Comparison of ENCODE assay signal across 31 cellular contexts in the genomic region with DNA sequence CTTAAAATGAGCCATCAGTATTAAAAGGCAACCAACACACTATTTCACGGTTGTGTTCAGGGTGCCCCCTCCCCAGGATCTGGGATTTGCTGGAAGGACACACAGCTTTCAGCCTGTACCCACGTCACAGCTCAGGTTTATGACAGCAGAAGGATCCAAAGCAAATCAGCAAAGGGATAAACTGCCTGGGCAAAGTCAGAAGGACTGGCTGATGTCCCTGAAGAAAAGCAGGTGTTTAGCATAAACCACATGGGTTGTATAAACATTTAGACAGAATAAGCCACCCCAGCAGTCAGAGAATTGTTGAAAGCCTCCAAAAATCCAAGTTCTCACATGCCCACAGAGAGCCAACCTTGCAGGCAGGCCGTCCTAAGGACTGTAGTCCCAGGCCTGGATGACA.
DNase-seq lines count a peak whose midpoint lies in the region; ATAC-seq, FAIRE-seq and TF ChIP-seq lines count a peak whose summit lies in the region.
"Had no signal": no experiment of that assay in that cellular context is flagged by ENCODE, and none has a peak within 500 bp of the region (broad histone marks: within the 10 kb centered on the region; RNA-seq: fewer than 3 reads in every experiment).

No MANE protein-coding gene starts in this region.

- CTCF ChIA-PET in activated naive CD4-positive, alpha-beta T cell treated with anti-CD3 and anti-CD28 coated beads, Interleukin-2, amount 10 ng/mL, durations not matched to agents 7 days and 5 days (lab: Charles Lee) = no interaction called here
- CTCF ChIA-PET in H1 (lab: Charles Lee; ENCODE audit: partially characterized antibody) = no interaction called here

- no peak for TF ChIP-seq POLR2A in H1 (IDR thresholded peaks at IDR 0.05; ENCODE audit: control extremely low read depth in 1 of 2, low read depth in 2 of 2, low read length in 2 of 2)

- H2AK5ac ChIP-seq in H1 (ENCODE audit: low read depth, low read length) = no peak overlapping the region

- peak overlapping the region; percentile 37 for H3K27ac Mint-ChIP-seq in activated naive CD4-positive, alpha-beta T cell treated with anti-CD3 and anti-CD28 coated beads, Interleukin-2, amount 10 ng/mL, durations not matched to agents 7 days and 5 days
- peak overlapping the region; percentile 97 for H3K27ac Mint-ChIP-seq in stimulated activated effector memory CD8-positive, alpha-beta T cell treated with anti-CD3 and anti-CD28 coated beads, Interleukin-12 subunit alpha, Interleukin-12 subunit beta, amount 100 ng/mL, for 72 hours

- no peak overlapping the region for H4K91ac ChIP-seq in H1 (replicated peaks; ENCODE audit: insufficient read length, low read length)

- no peak for TF ChIP-seq RAD21 in H1 (IDR thresholded peaks at IDR 0.05 in 1 of 2, conservative IDR thresholded peaks at IDR 0.05 in 1 of 2; ENCODE audit: low read depth in 2 of 2, low read length in 2 of 2)

- no peak for FAIRE-seq in H1 (lab: Jason Lieb, UNC)
- FAIRE-seq: islet of Langerhans, K562 had no signal

- no peak overlapping the region for H2BK12ac ChIP-seq in H1 (ENCODE audit: low read depth, low read length)

- no peak overlapping the region for H3K27ac ChIP-seq in OCI-LY3 (ENCODE audit: low read length)
- H3K27ac ChIP-seq in H1 (ENCODE audit: low read depth, low read length) = no peak overlapping the region
- H3K27ac ChIP-seq: breast epithelium, epithelial cell of prostate, left ventricle myocardium inferior, ovary, SJSA1, upper lobe of right lung had no signal

- no peak overlapping the region for H3K23ac ChIP-seq in H1 (ENCODE audit: insufficient read length)

- no peak overlapping the region for H3K18ac ChIP-seq in H1 (ENCODE audit: extremely low read depth, low read length)

- H2AFZ ChIP-seq in OCI-LY3 (ENCODE audit: low read depth, low read length) = no peak overlapping the region
- H2AFZ ChIP-seq in H1 (ENCODE audit: low read length) = peak overlapping the region; percentile 66

- H3K9ac ChIP-seq in OCI-LY3 (ENCODE audit: low read length) (no peak overlapping the region), H1 (replicated peaks in 1 of 4; ENCODE audit: extremely low read depth in 1 of 4, low read depth in 3 of 4, low read length in 3 of 4) (no peak overlapping the region)

- H3K36me3 ChIP-seq in OCI-LY3 (replicated peaks; ENCODE audit: low read depth, low read length) (no peaks in the 10 kb centered on the region), H1 (ENCODE audit: control insufficient read depth in 2 of 4, insufficient read depth in 4 of 4, low read length in 3 of 4) (no peaks in the 10 kb centered on the region)
- H3K36me3 ChIP-seq: BE2C, breast epithelium, left ventricle myocardium inferior, ovary, SJSA1, upper lobe of right lung had no signal

- no peak overlapping the region for H2BK20ac ChIP-seq in H1 (ENCODE audit: low read length)

- H3K36me3 Mint-ChIP-seq in activated naive CD4-positive, alpha-beta T cell treated with anti-CD3 and anti-CD28 coated beads, Interleukin-2, amount 10 ng/mL, durations not matched to agents 7 days and 5 days = peaks cover 42% of the 10 kb centered on the region
- H3K36me3 Mint-ChIP-seq in stimulated activated effector memory CD8-positive, alpha-beta T cell treated with anti-CD3 and anti-CD28 coated beads, Interleukin-12 subunit alpha, Interleukin-12 subunit beta, amount 100 ng/mL, for 72 hours = peaks cover 90% of the 10 kb centered on the region

- 60% methylated on average over 3 of the region's 3 CpGs; no CpG with 5 or more reads in 1 of the 2 experiments for WGBS in H1 (ENCODE audit: extremely low coverage in 1 of 2, insufficient coverage in 1 of 2, insufficient read length in 1 of 2, insufficient replicate concordance in 2 of 2, low coverage in 1 of 2, low lambda C conversion rate in 2 of 2, missing lambda C conversion rate in 1 of 2), 2 experiments

- no peak overlapping the region for H3K56ac ChIP-seq in H1 (replicated peaks; ENCODE audit: insufficient read length, low read depth, low read length)

- H3K4me3 ChIP-seq in OCI-LY3 (ENCODE audit: low read length) (no peak overlapping the region), H1 (ENCODE audit: extremely low read depth in 1 of 4, insufficient read depth in 2 of 4, low read depth in 3 of 4, low read length in 4 of 4) (no peak overlapping the region)
- H3K4me3 ChIP-seq: breast epithelium, K562, left ventricle myocardium inferior, ovary, SJSA1, upper lobe of right lung had no signal

- peaks cover 50% of the 10 kb centered on the region for H3K4me1 ChIP-seq in OCI-LY3 (ENCODE audit: low read length)
- H3K4me1 ChIP-seq in H1 (replicated peaks in 1 of 4; ENCODE audit: control insufficient read depth in 3 of 4, insufficient read depth in 4 of 4, low read length in 3 of 4) = no peaks in the 10 kb centered on the region; a peak in 2 of 7 replicates
- H3K4me1 ChIP-seq: BE2C, breast epithelium, SJSA1, upper lobe of right lung had no signal

- no peaks in the 10 kb centered on the region; the same call in 1 of the 2 replicates for H3K23me2 ChIP-seq in H1 (ENCODE audit: low read depth, low read length)

- H3K9me3 ChIP-seq in OCI-LY3 (ENCODE audit: insufficient read depth, low read length) (no peaks in the 10 kb centered on the region), H1 (ENCODE audit: insufficient read depth in 2 of 2, low read depth in 1 of 2, low read length in 1 of 2) (no peaks in the 10 kb centered on the region)
- H3K9me3 ChIP-seq: BE2C, breast epithelium, left ventricle myocardium inferior, ovary, SJSA1, upper lobe of right lung had no signal

- H3K9me3 Mint-ChIP-seq in activated naive CD4-positive, alpha-beta T cell treated with anti-CD3 and anti-CD28 coated beads, Interleukin-2, amount 10 ng/mL, durations not matched to agents 7 days and 5 days = peaks cover 6% of the 10 kb centered on the region
- peaks cover 3% of the 10 kb centered on the region for H3K9me3 Mint-ChIP-seq in stimulated activated effector memory CD8-positive, alpha-beta T cell treated with anti-CD3 and anti-CD28 coated beads, Interleukin-12 subunit alpha, Interleukin-12 subunit beta, amount 100 ng/mL, for 72 hours
- H3K9me3 Mint-ChIP-seq: nephron had no signal

- H2BK120ac ChIP-seq in H1 (replicated peaks; ENCODE audit: low read depth, low read length) = no peak overlapping the region

- no peak overlapping the region for H3K14ac ChIP-seq in H1 (ENCODE audit: insufficient read length)

- POLR2A ChIA-PET in H1 (lab: Charles Lee; ENCODE audit: partially characterized antibody) = no interaction called here

- no peaks in the 10 kb centered on the region for H3K27me3 ChIP-seq in OCI-LY3 (ENCODE audit: low read depth, low read length)
- no peaks in the 10 kb centered on the region for H3K27me3 ChIP-seq in H1 (replicated peaks in 1 of 4; ENCODE audit: control insufficient read depth in 3 of 4, extremely low read depth in 1 of 4, insufficient read depth in 3 of 4, low read length in 3 of 4)
- H3K27me3 ChIP-seq: BE2C, breast epithelium, ovary, SJSA1, upper lobe of right lung had no signal

- no peak overlapping the region for H2BK15ac ChIP-seq in H1 (ENCODE audit: low read length)

- no peaks in the 10 kb centered on the region for H3K79me1 ChIP-seq in H1 (ENCODE audit: low read depth, low read length)

- no peak overlapping the region for H4K5ac ChIP-seq in H1 (ENCODE audit: insufficient read length, low read depth, low read length)

- TF ChIP-seq CTCF in OCI-LY3 (IDR thresholded peaks at IDR 0.05; ENCODE audit: low read depth, low read length) (no peak), H1 (IDR thresholded peaks at IDR 0.05; ENCODE audit: control extremely low read depth in 1 of 3, insufficient read depth in 1 of 3, low read depth in 1 of 3, low read length in 3 of 3) (no peak)

- no peak overlapping the region for H2BK5ac ChIP-seq in H1 (ENCODE audit: low read depth, low read length)

- no peaks in the 10 kb centered on the region for H3K27me3 Mint-ChIP-seq in activated naive CD4-positive, alpha-beta T cell treated with anti-CD3 and anti-CD28 coated beads, Interleukin-2, amount 10 ng/mL, durations not matched to agents 7 days and 5 days

- TF ChIP-seq EP300 in H1 (IDR thresholded peaks at IDR 0.05; ENCODE audit: borderline replicate concordance in 1 of 2, low read depth in 2 of 2, low read length in 2 of 2) = no peak

- H4K8ac ChIP-seq in H1 (ENCODE audit: extremely low read depth, insufficient read depth, low read length) = no peak overlapping the region

- H4K20me1 ChIP-seq in OCI-LY3 (ENCODE audit: insufficient read depth, low read length) = no peaks in the 10 kb centered on the region
- H4K20me1 ChIP-seq in H1 (replicated peaks in 1 of 2; ENCODE audit: control insufficient read depth in 1 of 2, insufficient read depth in 2 of 2, low read length in 2 of 2) = no peaks in the 10 kb centered on the region

- no peak for ATAC-seq in stimulated activated effector memory CD8-positive, alpha-beta T cell treated with anti-CD3 and anti-CD28 coated beads, Interleukin-12 subunit alpha, Interleukin-12 subunit beta, amount 100 ng/mL, for 72 hours
- ATAC-seq in HG03097 (IDR thresholded peaks at IDR 0.05; ENCODE audit: low FRiP score, unreplicated experiment) (no peak), HG02588 (IDR thresholded peaks at IDR 0.05; ENCODE audit: unreplicated experiment) (no peak)
- ATAC-seq: HCT116, K562, upper lobe of right lung had no signal

- peaks cover 35% of the 10 kb centered on the region for H3K4me1 Mint-ChIP-seq in activated naive CD4-positive, alpha-beta T cell treated with anti-CD3 and anti-CD28 coated beads, Interleukin-2, amount 10 ng/mL, durations not matched to agents 7 days and 5 days
- H3K4me1 Mint-ChIP-seq in stimulated activated effector memory CD8-positive, alpha-beta T cell treated with anti-CD3 and anti-CD28 coated beads, Interleukin-12 subunit alpha, Interleukin-12 subunit beta, amount 100 ng/mL, for 72 hours = peaks cover 62% of the 10 kb centered on the region

- H3K4ac ChIP-seq in H1 (replicated peaks; ENCODE audit: insufficient read length, low read depth, low read length) = no peak overlapping the region

- H3K4me2 ChIP-seq in OCI-LY3 (ENCODE audit: low read length) = peak overlapping the region; percentile 70; the same call in 1 of the 2 replicates
- H3K4me2 ChIP-seq in H1 (ENCODE audit: insufficient read depth in 1 of 2, low read depth in 2 of 2, low read length in 2 of 2) = no peak overlapping the region

- DNase-seq in activated naive CD4-positive, alpha-beta T cell treated with anti-CD3 and anti-CD28 coated beads, Interleukin-2, amount 10 ng/mL, durations not matched to agents 7 days and 5 days = no peak
- no peak for DNase-seq in activated naive CD4-positive, alpha-beta T cell treated with anti-CD3 and anti-CD28 coated beads, Interleukin-2, amount 50 U/mL, for 16 hours
- DNase-seq in H1 (ENCODE audit: low read depth in 1 of 2, low spot score in 2 of 2) (no peak), cortex of kidney (lab: John Stamatoyannopoulos, UW) (no peak)
- no peak for DNase-seq in stimulated activated effector memory CD8-positive, alpha-beta T cell treated with anti-CD3 and anti-CD28 coated beads, Interleukin-12 subunit alpha, Interleukin-12 subunit beta, amount 100 ng/mL, for 72 hours (ENCODE audit: low spot score in 2 of 2)
- DNase-seq: ACHN; activated CD4-positive, CD25-positive, alpha-beta regulatory T cell treated with anti-CD3 and anti-CD28 coated beads, Interleukin-2, amount 50 U/mL, for 72 hours; activated gamma-delta T cell; amniotic stem cell; BE2C; DND-41; left ventricle myocardium inferior; NCI-H1105 treated with DMSO at 0.1 percent for 48 hours; NCI-H446; NCI-H82; ovary; RPMI8226; stimulated activated CD4-positive, alpha-beta T cell treated with anti-CD3 and anti-CD28 coated beads, Interleukin-2, amount 100 ng/mL, for 24 hours; substantia nigra; T-helper 1 cell; upper lobe of right lung had no signal

- H3K4me3 Mint-ChIP-seq in activated naive CD4-positive, alpha-beta T cell treated with anti-CD3 and anti-CD28 coated beads, Interleukin-2, amount 10 ng/mL, durations not matched to agents 7 days and 5 days = no peak overlapping the region
- peak overlapping the region; percentile 68 for H3K4me3 Mint-ChIP-seq in stimulated activated effector memory CD8-positive, alpha-beta T cell treated with anti-CD3 and anti-CD28 coated beads, Interleukin-12 subunit alpha, Interleukin-12 subunit beta, amount 100 ng/mL, for 72 hours
- H3K4me3 Mint-ChIP-seq: nephron had no signal

- H3K79me2 ChIP-seq in OCI-LY3 (ENCODE audit: low read length) (no peaks in the 10 kb centered on the region), H1 (ENCODE audit: control insufficient read depth in 1 of 2, insufficient read depth in 2 of 2, low read length in 2 of 2) (no peaks in the 10 kb centered on the region)
